Comparison of ENCODE assay signal across 8 cellular contexts in the genomic region with DNA sequence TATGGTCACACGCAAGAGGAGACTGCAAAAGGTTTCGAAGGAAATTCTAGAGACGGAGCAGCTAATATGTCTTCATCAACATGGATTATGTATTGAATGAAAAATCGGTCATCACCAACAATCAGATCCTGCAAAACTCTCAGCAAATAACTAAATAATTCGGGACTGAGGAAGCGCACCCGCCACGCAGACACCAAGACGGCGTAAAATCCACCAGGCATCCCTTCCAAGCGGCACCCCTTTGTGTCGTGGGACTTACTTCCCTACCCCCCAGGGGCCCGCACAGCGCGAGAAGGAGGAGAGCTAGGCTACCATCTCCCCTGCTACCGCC. TPM values are rescaled to one million over a fixed set of nuclear protein-coding genes. Genes with fewer than 3 reads are reported as not detected.
DNase-seq lines count a peak whose midpoint lies in the region; ATAC-seq and TF ChIP-seq lines count a peak whose summit lies in the region.

No MANE protein-coding gene starts in this region.

- H3K27ac ChIP-seq in mammary epithelial cell (ENCODE audit: insufficient read depth, low read depth, low read length), result peak overlapping the region; percentile 82
- H3K27ac ChIP-seq in liver (ENCODE audit: low read depth in 1 of 2, low read length in 2 of 2), result peak overlapping the region; percentile 71 to 80
- H3K27ac ChIP-seq in thymus (ENCODE audit: low read depth), result peak overlapping the region; percentile 90

- peaks cover 0 to 1% (median 0%) of the 10 kb centered on the region in 7 donors for H3K9me3 Mint-ChIP-seq in CD14-positive monocyte

- peak overlapping the region; percentile 93 for H3K4me2 ChIP-seq in mammary epithelial cell (ENCODE audit: insufficient read depth, low read depth, low read length)

- H3K27ac Mint-ChIP-seq in CD14-positive monocyte, result peak overlapping the region; percentile 63 to 94 (median 93)

- peak overlapping the region; percentile 98 for H3K4me3 Mint-ChIP-seq in CD14-positive monocyte

- no peaks in the 10 kb centered on the region for H3K9me3 ChIP-seq in mammary epithelial cell (replicated peaks; ENCODE audit: insufficient read depth, low read length)
- no peaks in the 10 kb centered on the region for H3K9me3 ChIP-seq in liver (ENCODE audit: control insufficient read depth in 4 of 4, low read length in 3 of 4)
- peaks cover 2% of the 10 kb centered on the region for H3K9me3 ChIP-seq in thymus (ENCODE audit: control insufficient read depth)

- H3K79me2 ChIP-seq in mammary epithelial cell (ENCODE audit: insufficient read depth, low read length), result peaks cover 47% of the 10 kb centered on the region

- H3K36me3 Mint-ChIP-seq in CD14-positive monocyte, result no peaks in the 10 kb centered on the region

- BruUV-seq in mammary epithelial cell (replicated peaks; lab: Mats Ljungman, UMichigan), result no TSS peak

- peak; percentile 47 for ATAC-seq in GM19395 (IDR thresholded peaks at IDR 0.05; ENCODE audit: unreplicated experiment)

- CTCF ChIA-PET in mammary epithelial cell (lab: Charles Lee; ENCODE audit: low non-redundant PET), result no interaction called here

- peaks cover 15% of the 10 kb centered on the region for H3K4me1 ChIP-seq in mammary epithelial cell (ENCODE audit: insufficient read depth, low read length)
- peaks cover 4 to 35% (median 24%) of the 10 kb centered on the region in 4 donors for H3K4me1 ChIP-seq in liver (ENCODE audit: control insufficient read depth in 4 of 4, insufficient read depth in 4 of 4, low read length in 3 of 4)
- peaks cover 22% of the 10 kb centered on the region for H3K4me1 ChIP-seq in thymus (ENCODE audit: control insufficient read depth, insufficient read depth, low read length)

- dilution Hi-C loops in mammary epithelial cell (cut with HindIII; ENCODE audit: low sequenced_read_pairs), result no loop called here

- 0% methylated on average over 10 of the region's 16 CpGs for WGBS in mammary epithelial cell (ENCODE audit: low coverage, missing lambda C conversion rate)
- under 1% methylated on average over 16 of the region's 16 CpGs for WGBS in liver
- WGBS in thymus, result under 1% methylated on average over 16 of the region's 16 CpGs

- peak overlapping the region; percentile 84 to 95 (median 89) for H3K4me3 ChIP-seq in mammary epithelial cell (replicated peaks in 1 of 3; ENCODE audit: insufficient read depth in 1 of 3, low read depth in 2 of 3, low read length in 3 of 3)
- H3K4me3 ChIP-seq in liver (ENCODE audit: low read depth in 1 of 3, low read length in 3 of 3), result peak overlapping the region; percentile 73 to 98 (median 78)
- peak overlapping the region; percentile 86 for H3K4me3 ChIP-seq in thymus (ENCODE audit: low read length)

- peak overlapping the region; percentile 93 for H3K9ac ChIP-seq in mammary epithelial cell (ENCODE audit: insufficient read depth, low read length)
- peak overlapping the region; percentile 53 to 54 for H3K9ac ChIP-seq in liver (ENCODE audit: low read depth in 1 of 2, low read length in 2 of 2)

- H3K36me3 ChIP-seq in mammary epithelial cell (ENCODE audit: insufficient read depth, low read length) (no peaks in the 10 kb centered on the region), liver (ENCODE audit: control insufficient read depth in 4 of 4, insufficient read depth in 3 of 4, low read depth in 1 of 4, low read length in 3 of 4) (no peaks in the 10 kb centered on the region), thymus (ENCODE audit: control insufficient read depth, insufficient read depth) (peaks cover 3% of the 10 kb centered on the region)

- H2AFZ ChIP-seq in mammary epithelial cell (ENCODE audit: low read depth, low read length), result peak overlapping the region; percentile 98

- intact Hi-C loops in CD14-positive monocyte (cut with micrococcal nuclease) (loop anchor here in 1 of 2 donors (5.0 kb wide), 1 partner anchor 66 kb away; no protein-coding TSS in a partner anchor), mammary epithelial cell (cut with micrococcal nuclease) (loop anchor here (1.0 to 5.0 kb wide), 4 partner anchors 35 to 319 kb away; a partner anchor contains a TSS)

- no peak for TF ChIP-seq RAD21 in liver (IDR thresholded peaks at IDR 0.05)

- H3K4me1 Mint-ChIP-seq in CD14-positive monocyte, result peaks cover 25% of the 10 kb centered on the region

- peak; percentile 81 for DNase-seq in CD14-positive monocyte (ENCODE audit: low spot score)
- no peak for DNase-seq in mammary epithelial cell
- no peak for DNase-seq in COLO829 (ENCODE audit: low spot score)
- DNase-seq in A172 (ENCODE audit: low spot score), result no peak

- TF ChIP-seq CTCF in CD14-positive monocyte (IDR thresholded peaks at IDR 0.05) (no peak), LNCAP (IDR thresholded peaks at IDR 0.05) (0 out of 2 replicates have a peak, but pooled peaks have one; percentile 25), mammary epithelial cell (conservative IDR thresholded peaks at IDR 0.05 in 1 of 2, IDR thresholded peaks at IDR 0.05 in 1 of 2; ENCODE audit: extremely low read depth in 1 of 2, insufficient read depth in 1 of 2, low read depth in 1 of 2, low read length in 2 of 2) (no peak), liver (IDR thresholded peaks at IDR 0.05; ENCODE audit: low read depth, low read length, missing input control) (peak; percentile 38)

- in situ Hi-C loops in mammary epithelial cell (cut with MboI; ENCODE audit: low sequenced_read_pairs in 2 of 2), result loop anchor here in 1 of 2 donors (5.0 kb wide), 1 partner anchor 36 kb away; no protein-coding TSS in a partner anchor

- H4K20me1 ChIP-seq in mammary epithelial cell (ENCODE audit: insufficient read depth, low read length), result no peaks in the 10 kb centered on the region

- peaks cover 0 to 3% (median 2%) of the 10 kb centered on the region in 3 donors for H3K27me3 Mint-ChIP-seq in CD14-positive monocyte (ENCODE audit: low read depth in 3 of 3)

- H3K27me3 ChIP-seq in mammary epithelial cell (ENCODE audit: insufficient read depth, low read length), result no peaks in the 10 kb centered on the region
- H3K27me3 ChIP-seq in liver (ENCODE audit: control insufficient read depth in 4 of 4, insufficient read depth in 4 of 4, low read length in 3 of 4), result no peaks in the 10 kb centered on the region
- H3K27me3 ChIP-seq in thymus (ENCODE audit: control insufficient read depth, insufficient read depth), result no peaks in the 10 kb centered on the region

TF ChIP-seq in liver, 16 proteins besides CTCF, POLR2A, EP300 and RAD21 (continues in another document):
- TF ChIP-seq FOXA1 (IDR thresholded peaks at IDR 0.05), result no peak
- TF ChIP-seq, protein P1, sequence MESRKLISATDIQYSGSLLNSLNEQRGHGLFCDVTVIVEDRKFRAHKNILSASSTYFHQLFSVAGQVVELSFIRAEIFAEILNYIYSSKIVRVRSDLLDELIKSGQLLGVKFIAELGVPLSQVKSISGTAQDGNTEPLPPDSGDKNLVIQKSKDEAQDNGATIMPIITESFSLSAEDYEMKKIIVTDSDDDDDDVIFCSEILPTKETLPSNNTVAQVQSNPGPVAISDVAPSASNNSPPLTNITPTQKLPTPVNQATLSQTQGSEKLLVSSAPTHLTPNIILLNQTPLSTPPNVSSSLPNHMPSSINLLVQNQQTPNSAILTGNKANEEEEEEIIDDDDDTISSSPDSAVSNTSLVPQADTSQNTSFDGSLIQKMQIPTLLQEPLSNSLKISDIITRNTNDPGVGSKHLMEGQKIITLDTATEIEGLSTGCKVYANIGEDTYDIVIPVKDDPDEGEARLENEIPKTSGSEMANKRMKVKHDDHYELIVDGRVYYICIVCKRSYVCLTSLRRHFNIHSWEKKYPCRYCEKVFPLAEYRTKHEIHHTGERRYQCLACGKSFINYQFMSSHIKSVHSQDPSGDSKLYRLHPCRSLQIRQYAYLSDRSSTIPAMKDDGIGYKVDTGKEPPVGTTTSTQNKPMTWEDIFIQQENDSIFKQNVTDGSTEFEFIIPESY (IDR thresholded peaks at IDR 0.05), result no peak
- no peak for TF ChIP-seq HNF4A (conservative IDR thresholded peaks at IDR 0.05)
- TF ChIP-seq TAF1 (conservative IDR thresholded peaks at IDR 0.05), result no peak
- no peak for TF ChIP-seq RXRA (IDR thresholded peaks at IDR 0.05)
- TF ChIP-seq FOXA2 (IDR thresholded peaks at IDR 0.05), result no peak

RNA-seq across cellular contexts. Expression of a gene that starts 0.7 kb away (rescaled TPM):
- polyA plus RNA-seq in CD14-positive monocyte (1 to 10 TPM; 6.0 to 6.3 TPM), mammary epithelial cell (7.8 TPM), liver (1 to 10 TPM; 2.4 to 2.5 TPM), thymus (8.3 TPM)
- total RNA-seq in mammary epithelial cell (1 to 10 TPM; 2.3 to 8.7 TPM), liver (1 to 10 TPM; 1.0 to 2.2 TPM)
- 0.83 TPM for polyA minus RNA-seq in mammary epithelial cell
- total RNA-seq in A172 (2014; rRNA removed; shearing (Covaris generic)), result 11.1 and 17.9 TPM in 2 replicates

RNA-seq across cellular contexts. Expression of a gene that starts 1.0 kb away (rescaled TPM):
- 1 to 10 TPM; 1.8 to 2.0 TPM for polyA plus RNA-seq in CD14-positive monocyte
- total RNA-seq in mammary epithelial cell, result 10 to 100 TPM in 1 of 2 donors, under 1 TPM in 1; 0.83 to 10.9 TPM
- 10.2 TPM for polyA plus RNA-seq in mammary epithelial cell
- polyA minus RNA-seq in mammary epithelial cell, result 8.5 TPM
- total RNA-seq in liver, result 10 to 100 TPM; 18.1 to 22.6 TPM
- polyA plus RNA-seq in liver, result 10 to 100 TPM in 1 of 2 donors, 1 to 10 TPM in 1; 6.0 to 17.4 TPM
- polyA plus RNA-seq in thymus, result 10.8 TPM
- total RNA-seq in A172 (2014; rRNA removed; shearing (Covaris generic)), result 7.3 and 9.5 TPM in 2 replicates

RNA-seq across cellular contexts. Expression of a gene that starts 30.3 kb away (rescaled TPM):
- 10 to 100 TPM; 38.3 to 43.0 TPM for polyA plus RNA-seq in CD14-positive monocyte
- 10 to 100 TPM; 18.4 to 48.2 TPM for total RNA-seq in mammary epithelial cell
- 20.7 TPM for polyA plus RNA-seq in mammary epithelial cell
- 24.7 TPM for polyA minus RNA-seq in mammary epithelial cell
- total RNA-seq in liver, result 10 to 100 TPM; 25.3 to 43.6 TPM
- 10 to 100 TPM; 12.3 to 29.9 TPM for polyA plus RNA-seq in liver
- polyA plus RNA-seq in thymus, result 75.9 TPM
- 19.1 and 26.4 TPM in 2 replicates for total RNA-seq in A172 (2014; rRNA removed; shearing (Covaris generic))

Comparison
In these comparisons a context has a peak if more than half of its experiments do, and no peak if none do; other contexts are left out.
1. CTCF ChIP-seq: peak in LNCAP (single experiment) and liver (single experiment); none in CD14-positive monocyte (single experiment) and mammary epithelial cell (0 of 2).
2. Peak in every context shown above with its lines, with median percentiles within 50 percentile points of each other: H3K27ac ChIP-seq and H3K4me3 ChIP-seq.